In the genomic region with DNA sequence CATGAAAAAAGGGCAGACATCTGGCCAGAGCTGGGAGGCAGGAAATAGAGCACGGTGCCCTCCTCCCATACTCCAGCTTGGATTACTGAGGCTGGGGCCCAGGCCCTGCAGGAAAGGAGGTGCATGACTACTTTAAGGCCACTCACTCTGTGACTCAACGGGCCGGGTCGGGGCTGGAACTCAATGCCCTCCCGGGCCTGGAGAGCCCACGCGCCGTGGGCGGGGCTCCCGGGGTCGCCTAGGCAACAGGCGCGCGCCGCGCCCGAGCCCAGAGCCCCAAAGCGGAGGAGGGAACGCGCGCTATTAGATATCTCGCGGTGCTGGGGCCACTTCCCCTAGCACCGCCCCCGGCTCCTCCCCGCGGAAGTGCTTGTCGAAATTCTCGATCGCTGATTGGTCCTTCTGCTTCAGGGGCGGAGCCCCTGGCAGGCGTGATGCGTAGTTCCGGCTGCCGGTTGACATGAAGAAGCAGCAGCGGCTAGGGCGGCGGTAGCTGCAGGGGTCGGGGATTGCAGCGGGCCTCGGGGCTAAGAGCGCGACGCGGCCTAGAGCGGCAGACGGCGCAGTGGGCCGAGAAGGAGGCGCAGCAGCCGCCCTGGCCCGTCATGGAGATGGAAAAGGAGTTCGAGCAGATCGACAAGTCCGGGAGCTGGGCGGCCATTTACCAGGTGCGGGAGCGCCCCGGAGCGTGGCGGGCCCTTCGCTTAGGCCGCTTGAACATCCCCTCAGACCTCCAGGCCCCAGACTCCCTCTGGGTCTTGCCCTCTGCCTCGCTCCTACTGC, we compare ENCODE assay signal across 1 cellular context.
TF ChIP-seq lines count a peak whose summit lies in the region.

A gene (plus strand): TSS at position 461 of the 783 bp plus-strand sequence. CDS start 145 bp downstream, at position 606.

TF ChIP-seq in GM12878, 131 proteins besides CTCF, POLR2A, EP300 and RAD21 (continued from another document and continues in another):
- TF ChIP-seq, protein P1, sequence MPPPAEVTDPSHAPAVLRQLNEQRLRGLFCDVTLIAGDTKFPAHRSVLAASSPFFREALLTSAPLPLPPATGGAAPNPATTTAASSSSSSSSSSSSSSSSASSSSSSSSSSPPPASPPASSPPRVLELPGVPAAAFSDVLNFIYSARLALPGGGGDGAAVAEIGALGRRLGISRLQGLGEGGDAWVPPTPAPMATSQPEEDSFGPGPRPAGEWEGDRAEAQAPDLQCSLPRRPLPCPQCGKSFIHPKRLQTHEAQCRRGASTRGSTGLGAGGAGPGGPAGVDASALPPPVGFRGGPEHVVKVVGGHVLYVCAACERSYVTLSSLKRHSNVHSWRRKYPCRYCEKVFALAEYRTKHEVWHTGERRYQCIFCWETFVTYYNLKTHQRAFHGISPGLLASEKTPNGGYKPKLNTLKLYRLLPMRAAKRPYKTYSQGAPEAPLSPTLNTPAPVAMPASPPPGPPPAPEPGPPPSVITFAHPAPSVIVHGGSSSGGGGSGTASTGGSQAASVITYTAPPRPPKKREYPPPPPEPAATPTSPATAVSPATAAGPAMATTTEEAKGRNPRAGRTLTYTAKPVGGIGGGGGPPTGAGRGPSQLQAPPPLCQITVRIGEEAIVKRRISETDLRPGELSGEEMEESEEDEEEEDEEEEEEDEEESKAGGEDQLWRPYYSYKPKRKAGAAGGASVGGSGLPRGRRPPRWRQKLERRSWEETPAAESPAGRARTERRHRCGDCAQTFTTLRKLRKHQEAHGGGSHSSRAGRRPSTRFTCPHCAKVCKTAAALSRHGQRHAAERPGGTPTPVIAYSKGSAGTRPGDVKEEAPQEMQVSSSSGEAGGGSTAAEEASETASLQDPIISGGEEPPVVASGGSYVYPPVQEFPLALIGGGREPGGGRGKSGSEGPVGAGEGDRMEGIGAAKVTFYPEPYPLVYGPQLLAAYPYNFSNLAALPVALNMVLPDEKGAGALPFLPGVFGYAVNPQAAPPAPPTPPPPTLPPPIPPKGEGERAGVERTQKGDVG (CRISPR knock-in tag; IDR thresholded peaks at IDR 0.05) = 0 out of 2 replicates have a peak, but pooled peaks have one; percentile 13
- TF ChIP-seq SP1 (IDR thresholded peaks at IDR 0.05; ENCODE audit: low read depth, low read length) = peak; percentile 74
- TF ChIP-seq, protein P2, sequence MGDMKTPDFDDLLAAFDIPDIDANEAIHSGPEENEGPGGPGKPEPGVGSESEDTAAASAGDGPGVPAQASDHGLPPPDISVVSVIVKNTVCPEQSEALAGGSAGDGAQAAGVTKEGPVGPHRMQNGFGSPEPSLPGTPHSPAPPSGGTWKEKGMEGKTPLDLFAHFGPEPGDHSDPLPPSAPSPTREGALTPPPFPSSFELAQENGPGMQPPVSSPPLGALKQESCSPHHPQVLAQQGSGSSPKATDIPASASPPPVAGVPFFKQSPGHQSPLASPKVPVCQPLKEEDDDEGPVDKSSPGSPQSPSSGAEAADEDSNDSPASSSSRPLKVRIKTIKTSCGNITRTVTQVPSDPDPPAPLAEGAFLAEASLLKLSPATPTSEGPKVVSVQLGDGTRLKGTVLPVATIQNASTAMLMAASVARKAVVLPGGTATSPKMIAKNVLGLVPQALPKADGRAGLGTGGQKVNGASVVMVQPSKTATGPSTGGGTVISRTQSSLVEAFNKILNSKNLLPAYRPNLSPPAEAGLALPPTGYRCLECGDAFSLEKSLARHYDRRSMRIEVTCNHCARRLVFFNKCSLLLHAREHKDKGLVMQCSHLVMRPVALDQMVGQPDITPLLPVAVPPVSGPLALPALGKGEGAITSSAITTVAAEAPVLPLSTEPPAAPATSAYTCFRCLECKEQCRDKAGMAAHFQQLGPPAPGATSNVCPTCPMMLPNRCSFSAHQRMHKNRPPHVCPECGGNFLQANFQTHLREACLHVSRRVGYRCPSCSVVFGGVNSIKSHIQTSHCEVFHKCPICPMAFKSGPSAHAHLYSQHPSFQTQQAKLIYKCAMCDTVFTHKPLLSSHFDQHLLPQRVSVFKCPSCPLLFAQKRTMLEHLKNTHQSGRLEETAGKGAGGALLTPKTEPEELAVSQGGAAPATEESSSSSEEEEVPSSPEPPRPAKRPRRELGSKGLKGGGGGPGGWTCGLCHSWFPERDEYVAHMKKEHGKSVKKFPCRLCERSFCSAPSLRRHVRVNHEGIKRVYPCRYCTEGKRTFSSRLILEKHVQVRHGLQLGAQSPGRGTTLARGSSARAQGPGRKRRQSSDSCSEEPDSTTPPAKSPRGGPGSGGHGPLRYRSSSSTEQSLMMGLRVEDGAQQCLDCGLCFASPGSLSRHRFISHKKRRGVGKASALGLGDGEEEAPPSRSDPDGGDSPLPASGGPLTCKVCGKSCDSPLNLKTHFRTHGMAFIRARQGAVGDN (IDR thresholded peaks at IDR 0.05) = peak; percentile 84
- TF ChIP-seq TCF7 (IDR thresholded peaks at IDR 0.05; ENCODE audit: borderline replicate concordance) = no peak
- no peak for TF ChIP-seq NFIC (IDR thresholded peaks at IDR 0.05; ENCODE audit: low read depth, low read length)
- TF ChIP-seq DPF2 (IDR thresholded peaks at IDR 0.05) = peak; percentile 72
- no peak for TF ChIP-seq BCL11A (IDR thresholded peaks at IDR 0.05; ENCODE audit: low read depth, low read length)
- TF ChIP-seq JUND (IDR thresholded peaks at IDR 0.05; ENCODE audit: low read depth, low read length) = no peak
- TF ChIP-seq ZNF274 (IDR thresholded peaks at IDR 0.05; ENCODE audit: insufficient read depth, insufficient read length) = no peak
- peak; percentile 87 for TF ChIP-seq LARP7 (IDR thresholded peaks at IDR 0.05)
- TF ChIP-seq, protein P3, sequence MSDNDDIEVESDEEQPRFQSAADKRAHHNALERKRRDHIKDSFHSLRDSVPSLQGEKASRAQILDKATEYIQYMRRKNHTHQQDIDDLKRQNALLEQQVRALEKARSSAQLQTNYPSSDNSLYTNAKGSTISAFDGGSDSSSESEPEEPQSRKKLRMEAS (IDR thresholded peaks at IDR 0.05; ENCODE audit: low read depth, low read length) = no peak; the same call in none of the 2 replicates
- peak; percentile 98 for TF ChIP-seq POLR2AphosphoS5 (IDR thresholded peaks at IDR 0.05; ENCODE audit: low read length)
- TF ChIP-seq TAF1 (IDR thresholded peaks at IDR 0.05; ENCODE audit: borderline replicate concordance, low read depth, low read length) = peak; percentile 98
- TF ChIP-seq, protein P4, sequence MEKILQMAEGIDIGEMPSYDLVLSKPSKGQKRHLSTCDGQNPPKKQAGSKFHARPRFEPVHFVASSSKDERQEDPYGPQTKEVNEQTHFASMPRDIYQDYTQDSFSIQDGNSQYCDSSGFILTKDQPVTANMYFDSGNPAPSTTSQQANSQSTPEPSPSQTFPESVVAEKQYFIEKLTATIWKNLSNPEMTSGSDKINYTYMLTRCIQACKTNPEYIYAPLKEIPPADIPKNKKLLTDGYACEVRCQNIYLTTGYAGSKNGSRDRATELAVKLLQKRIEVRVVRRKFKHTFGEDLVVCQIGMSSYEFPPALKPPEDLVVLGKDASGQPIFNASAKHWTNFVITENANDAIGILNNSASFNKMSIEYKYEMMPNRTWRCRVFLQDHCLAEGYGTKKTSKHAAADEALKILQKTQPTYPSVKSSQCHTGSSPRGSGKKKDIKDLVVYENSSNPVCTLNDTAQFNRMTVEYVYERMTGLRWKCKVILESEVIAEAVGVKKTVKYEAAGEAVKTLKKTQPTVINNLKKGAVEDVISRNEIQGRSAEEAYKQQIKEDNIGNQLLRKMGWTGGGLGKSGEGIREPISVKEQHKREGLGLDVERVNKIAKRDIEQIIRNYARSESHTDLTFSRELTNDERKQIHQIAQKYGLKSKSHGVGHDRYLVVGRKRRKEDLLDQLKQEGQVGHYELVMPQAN (conservative IDR thresholded peaks at IDR 0.05) = peak; percentile 89
- TF ChIP-seq, protein P5, sequence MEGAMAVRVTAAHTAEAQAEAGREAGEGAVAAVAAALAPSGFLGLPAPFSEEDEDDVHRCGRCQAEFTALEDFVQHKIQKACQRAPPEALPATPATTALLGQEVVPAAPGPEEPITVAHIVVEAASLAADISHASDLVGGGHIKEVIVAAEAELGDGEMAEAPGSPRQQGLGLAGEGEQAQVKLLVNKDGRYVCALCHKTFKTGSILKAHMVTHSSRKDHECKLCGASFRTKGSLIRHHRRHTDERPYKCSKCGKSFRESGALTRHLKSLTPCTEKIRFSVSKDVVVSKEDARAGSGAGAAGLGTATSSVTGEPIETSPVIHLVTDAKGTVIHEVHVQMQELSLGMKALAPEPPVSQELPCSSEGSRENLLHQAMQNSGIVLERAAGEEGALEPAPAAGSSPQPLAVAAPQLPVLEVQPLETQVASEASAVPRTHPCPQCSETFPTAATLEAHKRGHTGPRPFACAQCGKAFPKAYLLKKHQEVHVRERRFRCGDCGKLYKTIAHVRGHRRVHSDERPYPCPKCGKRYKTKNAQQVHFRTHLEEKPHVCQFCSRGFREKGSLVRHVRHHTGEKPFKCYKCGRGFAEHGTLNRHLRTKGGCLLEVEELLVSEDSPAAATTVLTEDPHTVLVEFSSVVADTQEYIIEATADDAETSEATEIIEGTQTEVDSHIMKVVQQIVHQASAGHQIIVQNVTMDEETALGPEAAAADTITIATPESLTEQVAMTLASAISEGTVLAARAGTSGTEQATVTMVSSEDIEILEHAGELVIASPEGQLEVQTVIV (IDR thresholded peaks at IDR 0.05; ENCODE audit: borderline replicate concordance, partially characterized antibody) = peak; percentile 69
- peak; percentile 47; the same call in 1 of the 2 replicates for TF ChIP-seq CREM (IDR thresholded peaks at IDR 0.05; ENCODE audit: low read depth)
- peak; percentile 54 for TF ChIP-seq IKZF1 (conservative IDR thresholded peaks at IDR 0.05)
- peak; percentile 37 for TF ChIP-seq HDAC6 (IDR thresholded peaks at IDR 0.05; ENCODE audit: unreplicated experiment)
- TF ChIP-seq, protein P6, sequence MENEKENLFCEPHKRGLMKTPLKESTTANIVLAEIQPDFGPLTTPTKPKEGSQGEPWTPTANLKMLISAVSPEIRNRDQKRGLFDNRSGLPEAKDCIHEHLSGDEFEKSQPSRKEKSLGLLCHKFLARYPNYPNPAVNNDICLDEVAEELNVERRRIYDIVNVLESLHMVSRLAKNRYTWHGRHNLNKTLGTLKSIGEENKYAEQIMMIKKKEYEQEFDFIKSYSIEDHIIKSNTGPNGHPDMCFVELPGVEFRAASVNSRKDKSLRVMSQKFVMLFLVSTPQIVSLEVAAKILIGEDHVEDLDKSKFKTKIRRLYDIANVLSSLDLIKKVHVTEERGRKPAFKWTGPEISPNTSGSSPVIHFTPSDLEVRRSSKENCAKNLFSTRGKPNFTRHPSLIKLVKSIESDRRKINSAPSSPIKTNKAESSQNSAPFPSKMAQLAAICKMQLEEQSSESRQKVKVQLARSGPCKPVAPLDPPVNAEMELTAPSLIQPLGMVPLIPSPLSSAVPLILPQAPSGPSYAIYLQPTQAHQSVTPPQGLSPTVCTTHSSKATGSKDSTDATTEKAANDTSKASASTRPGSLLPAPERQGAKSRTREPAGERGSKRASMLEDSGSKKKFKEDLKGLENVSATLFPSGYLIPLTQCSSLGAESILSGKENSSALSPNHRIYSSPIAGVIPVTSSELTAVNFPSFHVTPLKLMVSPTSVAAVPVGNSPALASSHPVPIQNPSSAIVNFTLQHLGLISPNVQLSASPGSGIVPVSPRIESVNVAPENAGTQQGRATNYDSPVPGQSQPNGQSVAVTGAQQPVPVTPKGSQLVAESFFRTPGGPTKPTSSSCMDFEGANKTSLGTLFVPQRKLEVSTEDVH (IDR thresholded peaks at IDR 0.05; ENCODE audit: low read depth, partially characterized antibody) = no peak
- no peak for TF ChIP-seq ZNF384 (IDR thresholded peaks at IDR 0.05; ENCODE audit: borderline replicate concordance, low read depth, low read length)
- TF ChIP-seq SUZ12 (IDR thresholded peaks at IDR 0.05; ENCODE audit: unreplicated experiment) = no peak
- TF ChIP-seq SRF (IDR thresholded peaks at IDR 0.05; ENCODE audit: low read depth in 2 of 2, low read length in 2 of 2) = no peak
- peak; percentile 87; the same call in 2 of the 3 replicates for TF ChIP-seq POU2F2 (IDR thresholded peaks at IDR 0.05; ENCODE audit: borderline replicate concordance, low read depth, low read length)
- TF ChIP-seq, protein P7, sequence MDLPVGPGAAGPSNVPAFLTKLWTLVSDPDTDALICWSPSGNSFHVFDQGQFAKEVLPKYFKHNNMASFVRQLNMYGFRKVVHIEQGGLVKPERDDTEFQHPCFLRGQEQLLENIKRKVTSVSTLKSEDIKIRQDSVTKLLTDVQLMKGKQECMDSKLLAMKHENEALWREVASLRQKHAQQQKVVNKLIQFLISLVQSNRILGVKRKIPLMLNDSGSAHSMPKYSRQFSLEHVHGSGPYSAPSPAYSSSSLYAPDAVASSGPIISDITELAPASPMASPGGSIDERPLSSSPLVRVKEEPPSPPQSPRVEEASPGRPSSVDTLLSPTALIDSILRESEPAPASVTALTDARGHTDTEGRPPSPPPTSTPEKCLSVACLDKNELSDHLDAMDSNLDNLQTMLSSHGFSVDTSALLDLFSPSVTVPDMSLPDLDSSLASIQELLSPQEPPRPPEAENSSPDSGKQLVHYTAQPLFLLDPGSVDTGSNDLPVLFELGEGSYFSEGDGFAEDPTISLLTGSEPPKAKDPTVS (IDR thresholded peaks at IDR 0.05; ENCODE audit: low read depth, low read length) = no peak
- TF ChIP-seq NR2C1 (IDR thresholded peaks at IDR 0.05) = no peak
- no peak for TF ChIP-seq MTA3 (IDR thresholded peaks at IDR 0.05; ENCODE audit: borderline replicate concordance, low read length)
- TF ChIP-seq, protein P8, sequence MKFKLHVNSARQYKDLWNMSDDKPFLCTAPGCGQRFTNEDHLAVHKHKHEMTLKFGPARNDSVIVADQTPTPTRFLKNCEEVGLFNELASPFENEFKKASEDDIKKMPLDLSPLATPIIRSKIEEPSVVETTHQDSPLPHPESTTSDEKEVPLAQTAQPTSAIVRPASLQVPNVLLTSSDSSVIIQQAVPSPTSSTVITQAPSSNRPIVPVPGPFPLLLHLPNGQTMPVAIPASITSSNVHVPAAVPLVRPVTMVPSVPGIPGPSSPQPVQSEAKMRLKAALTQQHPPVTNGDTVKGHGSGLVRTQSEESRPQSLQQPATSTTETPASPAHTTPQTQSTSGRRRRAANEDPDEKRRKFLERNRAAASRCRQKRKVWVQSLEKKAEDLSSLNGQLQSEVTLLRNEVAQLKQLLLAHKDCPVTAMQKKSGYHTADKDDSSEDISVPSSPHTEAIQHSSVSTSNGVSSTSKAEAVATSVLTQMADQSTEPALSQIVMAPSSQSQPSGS (IDR thresholded peaks at IDR 0.05; ENCODE audit: low read length) = no peak
- TF ChIP-seq, protein P9, sequence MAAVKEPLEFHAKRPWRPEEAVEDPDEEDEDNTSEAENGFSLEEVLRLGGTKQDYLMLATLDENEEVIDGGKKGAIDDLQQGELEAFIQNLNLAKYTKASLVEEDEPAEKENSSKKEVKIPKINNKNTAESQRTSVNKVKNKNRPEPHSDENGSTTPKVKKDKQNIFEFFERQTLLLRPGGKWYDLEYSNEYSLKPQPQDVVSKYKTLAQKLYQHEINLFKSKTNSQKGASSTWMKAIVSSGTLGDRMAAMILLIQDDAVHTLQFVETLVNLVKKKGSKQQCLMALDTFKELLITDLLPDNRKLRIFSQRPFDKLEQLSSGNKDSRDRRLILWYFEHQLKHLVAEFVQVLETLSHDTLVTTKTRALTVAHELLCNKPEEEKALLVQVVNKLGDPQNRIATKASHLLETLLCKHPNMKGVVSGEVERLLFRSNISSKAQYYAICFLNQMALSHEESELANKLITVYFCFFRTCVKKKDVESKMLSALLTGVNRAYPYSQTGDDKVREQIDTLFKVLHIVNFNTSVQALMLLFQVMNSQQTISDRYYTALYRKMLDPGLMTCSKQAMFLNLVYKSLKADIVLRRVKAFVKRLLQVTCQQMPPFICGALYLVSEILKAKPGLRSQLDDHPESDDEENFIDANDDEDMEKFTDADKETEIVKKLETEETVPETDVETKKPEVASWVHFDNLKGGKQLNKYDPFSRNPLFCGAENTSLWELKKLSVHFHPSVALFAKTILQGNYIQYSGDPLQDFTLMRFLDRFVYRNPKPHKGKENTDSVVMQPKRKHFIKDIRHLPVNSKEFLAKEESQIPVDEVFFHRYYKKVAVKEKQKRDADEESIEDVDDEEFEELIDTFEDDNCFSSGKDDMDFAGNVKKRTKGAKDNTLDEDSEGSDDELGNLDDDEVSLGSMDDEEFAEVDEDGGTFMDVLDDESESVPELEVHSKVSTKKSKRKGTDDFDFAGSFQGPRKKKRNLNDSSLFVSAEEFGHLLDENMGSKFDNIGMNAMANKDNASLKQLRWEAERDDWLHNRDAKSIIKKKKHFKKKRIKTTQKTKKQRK (IDR thresholded peaks at IDR 0.05; ENCODE audit: low read depth, low read length) = no peak
- no peak for TF ChIP-seq TARDBP (IDR thresholded peaks at IDR 0.05; ENCODE audit: borderline replicate concordance)
- no peak for TF ChIP-seq JUNB (IDR thresholded peaks at IDR 0.05)
